1 cellular context compared by ENCODE assay signal in genomic region chr5:141874262-141874964, GRCh38.
TF ChIP-seq lines count a peak whose summit lies in the region.

No MANE protein-coding gene starts in this region.

TF ChIP-seq in HepG2, 621 proteins besides CTCF, POLR2A, EP300 and RAD21 (continues in another document):
- TF ChIP-seq DR1 (CRISPR knock-in tag; IDR thresholded peaks at IDR 0.05), result no peak
- TF ChIP-seq KMT2B (CRISPR knock-in tag; IDR thresholded peaks at IDR 0.05), result no peak
- TF ChIP-seq, protein P1, sequence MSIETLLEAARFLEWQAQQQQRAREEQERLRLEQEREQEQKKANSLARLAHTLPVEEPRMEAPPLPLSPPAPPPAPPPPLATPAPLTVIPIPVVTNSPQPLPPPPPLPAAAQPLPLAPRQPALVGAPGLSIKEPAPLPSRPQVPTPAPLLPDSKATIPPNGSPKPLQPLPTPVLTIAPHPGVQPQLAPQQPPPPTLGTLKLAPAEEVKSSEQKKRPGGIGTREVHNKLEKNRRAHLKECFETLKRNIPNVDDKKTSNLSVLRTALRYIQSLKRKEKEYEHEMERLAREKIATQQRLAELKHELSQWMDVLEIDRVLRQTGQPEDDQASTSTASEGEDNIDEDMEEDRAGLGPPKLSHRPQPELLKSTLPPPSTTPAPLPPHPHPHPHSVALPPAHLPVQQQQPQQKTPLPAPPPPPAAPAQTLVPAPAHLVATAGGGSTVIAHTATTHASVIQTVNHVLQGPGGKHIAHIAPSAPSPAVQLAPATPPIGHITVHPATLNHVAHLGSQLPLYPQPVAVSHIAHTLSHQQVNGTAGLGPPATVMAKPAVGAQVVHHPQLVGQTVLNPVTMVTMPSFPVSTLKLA (IDR thresholded peaks at IDR 0.05), result no peak
- no peak for TF ChIP-seq ZFP41 (CRISPR knock-in tag; IDR thresholded peaks at IDR 0.05; ENCODE audit: borderline replicate concordance)
- no peak; the same call in 1 of the 2 replicates for TF ChIP-seq EED (CRISPR knock-in tag; IDR thresholded peaks at IDR 0.05)
- TF ChIP-seq, protein P2, sequence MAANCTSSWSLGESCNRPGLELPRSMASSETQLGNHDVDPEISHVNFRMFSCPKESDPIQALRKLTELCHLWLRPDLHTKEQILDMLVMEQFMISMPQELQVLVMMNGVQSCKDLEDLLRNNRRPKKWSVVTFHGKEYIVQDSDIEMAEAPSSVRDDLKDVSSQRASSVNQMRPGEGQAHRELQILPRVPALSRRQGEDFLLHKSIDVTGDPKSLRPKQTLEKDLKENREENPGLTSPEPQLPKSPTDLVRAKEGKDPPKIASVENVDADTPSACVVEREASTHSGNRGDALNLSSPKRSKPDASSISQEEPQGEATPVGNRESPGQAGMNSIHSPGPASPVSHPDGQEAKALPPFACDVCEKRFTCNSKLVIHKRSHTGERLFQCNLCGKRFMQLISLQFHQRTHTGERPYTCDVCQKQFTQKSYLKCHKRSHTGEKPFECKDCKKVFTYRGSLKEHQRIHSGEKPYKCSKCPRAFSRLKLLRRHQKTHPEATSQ (CRISPR knock-in tag; IDR thresholded peaks at IDR 0.05; ENCODE audit: borderline replicate concordance), result no peak
- TF ChIP-seq, protein P3, sequence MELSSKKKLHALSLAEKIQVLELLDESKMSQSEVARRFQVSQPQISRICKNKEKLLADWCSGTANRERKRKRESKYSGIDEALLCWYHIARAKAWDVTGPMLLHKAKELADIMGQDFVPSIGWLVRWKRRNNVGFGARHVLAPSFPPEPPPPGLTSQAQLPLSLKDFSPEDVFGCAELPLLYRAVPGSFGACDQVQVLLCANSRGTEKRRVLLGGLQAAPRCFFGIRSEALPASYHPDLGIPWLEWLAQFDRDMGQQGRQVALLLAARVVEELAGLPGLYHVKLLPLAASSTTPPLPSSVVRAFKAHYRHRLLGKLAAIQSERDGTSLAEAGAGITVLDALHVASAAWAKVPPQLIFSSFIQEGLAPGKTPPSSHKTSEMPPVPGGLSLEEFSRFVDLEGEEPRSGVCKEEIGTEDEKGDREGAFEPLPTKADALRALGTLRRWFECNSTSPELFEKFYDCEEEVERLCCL (CRISPR knock-in tag; IDR thresholded peaks at IDR 0.05; ENCODE audit: borderline replicate concordance), result no peak
- no peak for TF ChIP-seq MAFF (IDR thresholded peaks at IDR 0.05; ENCODE audit: low read depth, low read length)
- no peak for TF ChIP-seq FOXP1 (IDR thresholded peaks at IDR 0.05)
- no peak; the same call in 1 of the 2 replicates for TF ChIP-seq FOXP1 (CRISPR knock-in tag; IDR thresholded peaks at IDR 0.05)
- TF ChIP-seq ATF1 (CRISPR knock-in tag; IDR thresholded peaks at IDR 0.05), result no peak
- no peak for TF ChIP-seq ZNF883 (CRISPR knock-in tag; IDR thresholded peaks at IDR 0.05; ENCODE audit: not compliant biosample characterization)
- no peak for TF ChIP-seq SNAPC2 (CRISPR knock-in tag; IDR thresholded peaks at IDR 0.05)
- TF ChIP-seq, protein P4, sequence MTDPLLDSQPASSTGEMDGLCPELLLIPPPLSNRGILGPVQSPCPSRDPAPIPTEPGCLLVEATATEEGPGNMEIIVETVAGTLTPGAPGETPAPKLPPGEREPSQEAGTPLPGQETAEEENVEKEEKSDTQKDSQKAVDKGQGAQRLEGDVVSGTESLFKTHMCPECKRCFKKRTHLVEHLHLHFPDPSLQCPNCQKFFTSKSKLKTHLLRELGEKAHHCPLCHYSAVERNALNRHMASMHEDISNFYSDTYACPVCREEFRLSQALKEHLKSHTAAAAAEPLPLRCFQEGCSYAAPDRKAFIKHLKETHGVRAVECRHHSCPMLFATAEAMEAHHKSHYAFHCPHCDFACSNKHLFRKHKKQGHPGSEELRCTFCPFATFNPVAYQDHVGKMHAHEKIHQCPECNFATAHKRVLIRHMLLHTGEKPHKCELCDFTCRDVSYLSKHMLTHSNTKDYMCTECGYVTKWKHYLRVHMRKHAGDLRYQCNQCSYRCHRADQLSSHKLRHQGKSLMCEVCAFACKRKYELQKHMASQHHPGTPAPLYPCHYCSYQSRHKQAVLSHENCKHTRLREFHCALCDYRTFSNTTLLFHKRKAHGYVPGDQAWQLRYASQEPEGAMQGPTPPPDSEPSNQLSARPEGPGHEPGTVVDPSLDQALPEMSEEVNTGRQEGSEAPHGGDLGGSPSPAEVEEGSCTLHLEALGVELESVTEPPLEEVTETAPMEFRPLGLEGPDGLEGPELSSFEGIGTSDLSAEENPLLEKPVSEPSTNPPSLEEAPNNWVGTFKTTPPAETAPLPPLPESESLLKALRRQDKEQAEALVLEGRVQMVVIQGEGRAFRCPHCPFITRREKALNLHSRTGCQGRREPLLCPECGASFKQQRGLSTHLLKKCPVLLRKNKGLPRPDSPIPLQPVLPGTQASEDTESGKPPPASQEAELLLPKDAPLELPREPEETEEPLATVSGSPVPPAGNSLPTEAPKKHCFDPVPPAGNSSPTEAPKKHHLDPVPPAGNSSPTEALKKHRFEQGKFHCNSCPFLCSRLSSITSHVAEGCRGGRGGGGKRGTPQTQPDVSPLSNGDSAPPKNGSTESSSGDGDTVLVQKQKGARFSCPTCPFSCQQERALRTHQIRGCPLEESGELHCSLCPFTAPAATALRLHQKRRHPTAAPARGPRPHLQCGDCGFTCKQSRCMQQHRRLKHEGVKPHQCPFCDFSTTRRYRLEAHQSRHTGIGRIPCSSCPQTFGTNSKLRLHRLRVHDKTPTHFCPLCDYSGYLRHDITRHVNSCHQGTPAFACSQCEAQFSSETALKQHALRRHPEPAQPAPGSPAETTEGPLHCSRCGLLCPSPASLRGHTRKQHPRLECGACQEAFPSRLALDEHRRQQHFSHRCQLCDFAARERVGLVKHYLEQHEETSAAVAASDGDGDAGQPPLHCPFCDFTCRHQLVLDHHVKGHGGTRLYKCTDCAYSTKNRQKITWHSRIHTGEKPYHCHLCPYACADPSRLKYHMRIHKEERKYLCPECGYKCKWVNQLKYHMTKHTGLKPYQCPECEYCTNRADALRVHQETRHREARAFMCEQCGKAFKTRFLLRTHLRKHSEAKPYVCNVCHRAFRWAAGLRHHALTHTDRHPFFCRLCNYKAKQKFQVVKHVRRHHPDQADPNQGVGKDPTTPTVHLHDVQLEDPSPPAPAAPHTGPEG (CRISPR knock-in tag; IDR thresholded peaks at IDR 0.05), result no peak
- TF ChIP-seq, protein P5, sequence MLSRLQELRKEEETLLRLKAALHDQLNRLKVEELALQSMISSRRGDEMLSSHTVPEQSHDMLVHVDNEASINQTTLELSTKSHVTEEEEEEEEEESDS (CRISPR knock-in tag; IDR thresholded peaks at IDR 0.05; ENCODE audit: borderline replicate concordance), result no peak
- TF ChIP-seq AFF4 (CRISPR knock-in tag; IDR thresholded peaks at IDR 0.05), result no peak
- TF ChIP-seq ZNF264 (CRISPR knock-in tag; IDR thresholded peaks at IDR 0.05), result no peak
- TF ChIP-seq ZNF296 (CRISPR knock-in tag; conservative IDR thresholded peaks at IDR 0.05), result no peak
- TF ChIP-seq, protein P6, sequence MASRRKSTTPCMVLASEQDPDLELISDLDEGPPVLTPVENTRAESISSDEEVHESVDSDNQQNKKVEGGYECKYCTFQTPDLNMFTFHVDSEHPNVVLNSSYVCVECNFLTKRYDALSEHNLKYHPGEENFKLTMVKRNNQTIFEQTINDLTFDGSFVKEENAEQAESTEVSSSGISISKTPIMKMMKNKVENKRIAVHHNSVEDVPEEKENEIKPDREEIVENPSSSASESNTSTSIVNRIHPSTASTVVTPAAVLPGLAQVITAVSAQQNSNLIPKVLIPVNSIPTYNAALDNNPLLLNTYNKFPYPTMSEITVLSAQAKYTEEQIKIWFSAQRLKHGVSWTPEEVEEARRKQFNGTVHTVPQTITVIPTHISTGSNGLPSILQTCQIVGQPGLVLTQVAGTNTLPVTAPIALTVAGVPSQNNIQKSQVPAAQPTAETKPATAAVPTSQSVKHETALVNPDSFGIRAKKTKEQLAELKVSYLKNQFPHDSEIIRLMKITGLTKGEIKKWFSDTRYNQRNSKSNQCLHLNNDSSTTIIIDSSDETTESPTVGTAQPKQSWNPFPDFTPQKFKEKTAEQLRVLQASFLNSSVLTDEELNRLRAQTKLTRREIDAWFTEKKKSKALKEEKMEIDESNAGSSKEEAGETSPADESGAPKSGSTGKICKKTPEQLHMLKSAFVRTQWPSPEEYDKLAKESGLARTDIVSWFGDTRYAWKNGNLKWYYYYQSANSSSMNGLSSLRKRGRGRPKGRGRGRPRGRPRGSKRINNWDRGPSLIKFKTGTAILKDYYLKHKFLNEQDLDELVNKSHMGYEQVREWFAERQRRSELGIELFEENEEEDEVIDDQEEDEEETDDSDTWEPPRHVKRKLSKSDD (CRISPR knock-in tag; IDR thresholded peaks at IDR 0.05; ENCODE audit: low read depth), result no peak
- TF ChIP-seq, protein P7, sequence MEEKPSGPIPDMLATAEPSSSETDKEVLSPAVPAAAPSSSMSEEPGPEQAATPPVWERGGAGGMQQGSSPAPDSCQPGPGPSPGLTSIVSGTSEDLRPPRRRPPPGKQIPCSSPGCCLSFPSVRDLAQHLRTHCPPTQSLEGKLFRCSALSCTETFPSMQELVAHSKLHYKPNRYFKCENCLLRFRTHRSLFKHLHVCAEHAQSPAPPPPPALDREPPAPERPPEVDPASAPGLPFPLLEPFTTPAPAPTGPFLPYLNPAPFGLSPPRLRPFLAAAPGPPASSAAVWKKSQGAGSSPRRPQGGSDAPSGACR (CRISPR knock-in tag; IDR thresholded peaks at IDR 0.05), result no peak
- no peak for TF ChIP-seq ZNF224 (CRISPR knock-in tag; IDR thresholded peaks at IDR 0.05)
- TF ChIP-seq SMAD3 (CRISPR knock-in tag; IDR thresholded peaks at IDR 0.05), result no peak
- TF ChIP-seq, protein P8, sequence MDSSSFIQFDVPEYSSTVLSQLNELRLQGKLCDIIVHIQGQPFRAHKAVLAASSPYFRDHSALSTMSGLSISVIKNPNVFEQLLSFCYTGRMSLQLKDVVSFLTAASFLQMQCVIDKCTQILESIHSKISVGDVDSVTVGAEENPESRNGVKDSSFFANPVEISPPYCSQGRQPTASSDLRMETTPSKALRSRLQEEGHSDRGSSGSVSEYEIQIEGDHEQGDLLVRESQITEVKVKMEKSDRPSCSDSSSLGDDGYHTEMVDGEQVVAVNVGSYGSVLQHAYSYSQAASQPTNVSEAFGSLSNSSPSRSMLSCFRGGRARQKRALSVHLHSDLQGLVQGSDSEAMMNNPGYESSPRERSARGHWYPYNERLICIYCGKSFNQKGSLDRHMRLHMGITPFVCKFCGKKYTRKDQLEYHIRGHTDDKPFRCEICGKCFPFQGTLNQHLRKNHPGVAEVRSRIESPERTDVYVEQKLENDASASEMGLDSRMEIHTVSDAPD (CRISPR knock-in tag; IDR thresholded peaks at IDR 0.05), result no peak
- TF ChIP-seq, protein P9, sequence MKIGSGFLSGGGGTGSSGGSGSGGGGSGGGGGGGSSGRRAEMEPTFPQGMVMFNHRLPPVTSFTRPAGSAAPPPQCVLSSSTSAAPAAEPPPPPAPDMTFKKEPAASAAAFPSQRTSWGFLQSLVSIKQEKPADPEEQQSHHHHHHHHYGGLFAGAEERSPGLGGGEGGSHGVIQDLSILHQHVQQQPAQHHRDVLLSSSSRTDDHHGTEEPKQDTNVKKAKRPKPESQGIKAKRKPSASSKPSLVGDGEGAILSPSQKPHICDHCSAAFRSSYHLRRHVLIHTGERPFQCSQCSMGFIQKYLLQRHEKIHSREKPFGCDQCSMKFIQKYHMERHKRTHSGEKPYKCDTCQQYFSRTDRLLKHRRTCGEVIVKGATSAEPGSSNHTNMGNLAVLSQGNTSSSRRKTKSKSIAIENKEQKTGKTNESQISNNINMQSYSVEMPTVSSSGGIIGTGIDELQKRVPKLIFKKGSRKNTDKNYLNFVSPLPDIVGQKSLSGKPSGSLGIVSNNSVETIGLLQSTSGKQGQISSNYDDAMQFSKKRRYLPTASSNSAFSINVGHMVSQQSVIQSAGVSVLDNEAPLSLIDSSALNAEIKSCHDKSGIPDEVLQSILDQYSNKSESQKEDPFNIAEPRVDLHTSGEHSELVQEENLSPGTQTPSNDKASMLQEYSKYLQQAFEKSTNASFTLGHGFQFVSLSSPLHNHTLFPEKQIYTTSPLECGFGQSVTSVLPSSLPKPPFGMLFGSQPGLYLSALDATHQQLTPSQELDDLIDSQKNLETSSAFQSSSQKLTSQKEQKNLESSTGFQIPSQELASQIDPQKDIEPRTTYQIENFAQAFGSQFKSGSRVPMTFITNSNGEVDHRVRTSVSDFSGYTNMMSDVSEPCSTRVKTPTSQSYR (CRISPR knock-in tag; IDR thresholded peaks at IDR 0.05; ENCODE audit: borderline replicate concordance), result no peak
- TF ChIP-seq SCMH1 (CRISPR knock-in tag; IDR thresholded peaks at IDR 0.05; ENCODE audit: borderline replicate concordance), result no peak
- TF ChIP-seq, protein P10, sequence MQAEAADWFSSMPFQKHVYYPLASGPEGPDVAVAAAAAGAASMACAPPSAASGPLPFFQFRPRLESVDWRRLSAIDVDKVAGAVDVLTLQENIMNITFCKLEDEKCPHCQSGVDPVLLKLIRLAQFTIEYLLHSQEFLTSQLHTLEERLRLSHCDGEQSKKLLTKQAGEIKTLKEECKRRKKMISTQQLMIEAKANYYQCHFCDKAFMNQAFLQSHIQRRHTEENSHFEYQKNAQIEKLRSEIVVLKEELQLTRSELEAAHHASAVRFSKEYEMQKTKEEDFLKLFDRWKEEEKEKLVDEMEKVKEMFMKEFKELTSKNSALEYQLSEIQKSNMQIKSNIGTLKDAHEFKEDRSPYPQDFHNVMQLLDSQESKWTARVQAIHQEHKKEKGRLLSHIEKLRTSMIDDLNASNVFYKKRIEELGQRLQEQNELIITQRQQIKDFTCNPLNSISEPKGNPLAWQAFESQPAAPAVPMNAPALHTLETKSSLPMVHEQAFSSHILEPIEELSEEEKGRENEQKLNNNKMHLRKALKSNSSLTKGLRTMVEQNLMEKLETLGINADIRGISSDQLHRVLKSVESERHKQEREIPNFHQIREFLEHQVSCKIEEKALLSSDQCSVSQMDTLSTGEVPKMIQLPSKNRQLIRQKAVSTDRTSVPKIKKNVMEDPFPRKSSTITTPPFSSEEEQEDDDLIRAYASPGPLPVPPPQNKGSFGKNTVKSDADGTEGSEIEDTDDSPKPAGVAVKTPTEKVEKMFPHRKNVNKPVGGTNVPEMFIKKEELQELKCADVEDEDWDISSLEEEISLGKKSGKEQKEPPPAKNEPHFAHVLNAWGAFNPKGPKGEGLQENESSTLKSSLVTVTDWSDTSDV (CRISPR knock-in tag; IDR thresholded peaks at IDR 0.05), result no peak
- TF ChIP-seq CBX5 (CRISPR knock-in tag; IDR thresholded peaks at IDR 0.05; ENCODE audit: borderline replicate concordance), result no peak
- no peak for TF ChIP-seq FOXK2 (IDR thresholded peaks at IDR 0.05)
